Comparison of ENCODE assay signal across 21 cellular contexts in the genomic region with DNA sequence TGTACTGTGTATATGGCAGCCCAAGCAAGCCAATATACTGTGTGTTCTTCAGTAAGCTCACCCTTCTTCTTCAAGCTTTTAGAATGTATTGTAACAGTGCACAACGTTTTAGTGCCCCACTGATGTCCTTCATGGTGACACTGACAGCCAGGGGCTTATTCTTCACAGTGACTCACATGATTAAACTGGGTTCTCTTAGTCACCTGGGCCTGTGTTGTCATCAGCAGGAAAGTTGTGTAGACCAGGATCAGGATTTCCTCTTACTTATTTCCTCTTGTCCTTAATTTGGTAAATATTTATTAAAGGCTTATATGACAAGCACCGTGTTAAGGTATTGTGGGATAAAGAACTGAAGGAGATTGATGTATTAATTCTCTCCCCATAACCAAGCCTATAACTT.
DNase-seq lines count a peak whose midpoint lies in the region; ATAC-seq and TF ChIP-seq lines count a peak whose summit lies in the region.
"Had no signal": no experiment of that assay in that cellular context is flagged by ENCODE, and none has a peak within 500 bp of the region (broad histone marks: within the 10 kb centered on the region; RNA-seq: fewer than 3 reads in every experiment).

No MANE protein-coding gene starts in this region.

- no peaks in the 10 kb centered on the region for H3K79me2 ChIP-seq in GM23248 (ENCODE audit: insufficient read depth)

- intact Hi-C loops in CD14-positive monocyte (cut with micrococcal nuclease) = loop anchor here in 1 of 2 donors (5.0 kb wide), 2 partner anchors 37 to 127 kb away; no protein-coding TSS in a partner anchor
- intact Hi-C loops in sigmoid colon (cut with DNase I) = no loop called here

- WGBS in GM23248 (ENCODE audit: low coverage in 1 of 2, low lambda C conversion rate in 2 of 2, missing lambda C conversion rate in 2 of 2), 2 experiments = 84 to 97% methylated on average over 2 of the region's 2 CpGs
- 56 to 66% methylated on average over 2 of the region's 2 CpGs for WGBS in sigmoid colon, 2 donors

- TF ChIP-seq CTCF in CD14-positive monocyte (IDR thresholded peaks at IDR 0.05) (no peak), endothelial cell (IDR thresholded peaks at IDR 0.05; ENCODE audit: unreplicated experiment) (no peak), nephron progenitor cell (IDR thresholded peaks at IDR 0.05) (no peak), sigmoid colon (IDR thresholded peaks at IDR 0.05) (no peak)

- no peak overlapping the region for H3K4me3 Mint-ChIP-seq in CD14-positive monocyte
- no peak overlapping the region for H3K4me3 Mint-ChIP-seq in endothelial cell (ENCODE audit: unreplicated experiment)
- H3K4me3 Mint-ChIP-seq in nephron progenitor cell = no peak overlapping the region
- H3K4me3 Mint-ChIP-seq: CD8-positive, alpha-beta T cell had no signal

- H3K4me2 ChIP-seq in GM23248 (ENCODE audit: unreplicated experiment) = no peak overlapping the region
- H3K4me2 ChIP-seq: SK-N-SH had no signal

- H3K36me3 Mint-ChIP-seq in CD14-positive monocyte = peaks cover 0 to 4% of the 10 kb centered on the region in 2 donors
- H3K36me3 Mint-ChIP-seq in endothelial cell (ENCODE audit: low read depth, unreplicated experiment) = peaks cover 39% of the 10 kb centered on the region
- peaks cover 56% of the 10 kb centered on the region for H3K36me3 Mint-ChIP-seq in nephron progenitor cell (ENCODE audit: low read depth)
- H3K36me3 Mint-ChIP-seq: CD8-positive, alpha-beta T cell had no signal

- TF ChIP-seq POLR2A in sigmoid colon (IDR thresholded peaks at IDR 0.05) = no peak

- H3K4me1 Mint-ChIP-seq in CD14-positive monocyte (peaks cover 47% of the 10 kb centered on the region), endothelial cell (ENCODE audit: unreplicated experiment) (peaks cover 52% of the 10 kb centered on the region), nephron progenitor cell (peaks cover 43% of the 10 kb centered on the region)

- H3K27me3 ChIP-seq in GM23248 (replicated peaks; ENCODE audit: insufficient read depth) (no peaks in the 10 kb centered on the region), sigmoid colon (no peaks in the 10 kb centered on the region)

- H3K4me3 ChIP-seq in GM23248 (no peak overlapping the region), sigmoid colon (no peak overlapping the region)
- H3K4me3 ChIP-seq: K562 had no signal

- no peak for ATAC-seq in HG02623 (IDR thresholded peaks at IDR 0.05; ENCODE audit: unreplicated experiment)
- ATAC-seq: CD8-positive, alpha-beta T cell; HepG2; Panc1 had no signal

- H3K9me3 Mint-ChIP-seq in CD14-positive monocyte = peaks cover 0 to 2% (median 0%) of the 10 kb centered on the region in 7 donors
- H3K9me3 Mint-ChIP-seq in endothelial cell (ENCODE audit: unreplicated experiment) = no peaks in the 10 kb centered on the region
- H3K9me3 Mint-ChIP-seq in nephron progenitor cell = no peaks in the 10 kb centered on the region
- H3K9me3 Mint-ChIP-seq: CD8-positive, alpha-beta T cell had no signal

- H3K9me2 ChIP-seq in GM23248 (ENCODE audit: insufficient read depth) = no peaks in the 10 kb centered on the region
- H3K9me2 ChIP-seq: SK-N-SH had no signal

- H3K27ac Mint-ChIP-seq in CD14-positive monocyte (peak overlapping the region in 3 of 7 donors; percentile 48 to 75 (median 61)), endothelial cell (ENCODE audit: unreplicated experiment) (peak overlapping the region; percentile 70), nephron progenitor cell (peak overlapping the region; percentile 14)
- H3K27ac Mint-ChIP-seq: CD8-positive, alpha-beta T cell had no signal

- no peak for TF ChIP-seq EP300 in sigmoid colon (IDR thresholded peaks at IDR 0.05)

- H3K9ac ChIP-seq in GM23248 = no peak overlapping the region
- H3K9ac ChIP-seq: SK-N-SH had no signal

- no peaks in the 10 kb centered on the region for H3K9me3 ChIP-seq in GM23248 (ENCODE audit: low read depth)
- no peaks in the 10 kb centered on the region for H3K9me3 ChIP-seq in sigmoid colon
- H3K9me3 ChIP-seq: SK-N-SH had no signal

- H3K4me1 ChIP-seq in GM23248 (ENCODE audit: insufficient read depth) (no peaks in the 10 kb centered on the region), sigmoid colon (peaks cover 0 to 48% (median 43%) of the 10 kb centered on the region in 4 donors)

- H3K36me3 ChIP-seq in GM23248 (ENCODE audit: low read depth) = no peaks in the 10 kb centered on the region
- H3K36me3 ChIP-seq in sigmoid colon = no peaks in the 10 kb centered on the region

- no peak overlapping the region for H3K27ac ChIP-seq in GM23248
- H3K27ac ChIP-seq in sigmoid colon = no peak overlapping the region

- H2AFZ ChIP-seq in GM23248 = no peak overlapping the region

- H4K20me1 ChIP-seq in GM23248 (ENCODE audit: insufficient read depth) = no peaks in the 10 kb centered on the region

- in situ Hi-C loops in GM23248 (cut with MboI) = no loop called here

- H3K27me3 Mint-ChIP-seq in CD14-positive monocyte (ENCODE audit: low read depth in 3 of 3) (peaks cover 0 to 1% (median 1%) of the 10 kb centered on the region in 3 donors), endothelial cell (ENCODE audit: unreplicated experiment) (peaks cover 12% of the 10 kb centered on the region), nephron progenitor cell (ENCODE audit: low read depth, poor library complexity) (no peaks in the 10 kb centered on the region)

- no peaks in the 10 kb centered on the region for H3F3A ChIP-seq in GM23248 (ENCODE audit: insufficient read depth)

- DNase-seq in CD14-positive monocyte (ENCODE audit: low spot score) (peak; percentile 66), GM23248 (peak; percentile 22), endothelial cell (ENCODE audit: low spot score) (no peak), nephron progenitor cell (no peak), sigmoid colon (no peak), NCI-H1694 treated with DMSO at 0.1 percent for 48 hours (lab: John Stamatoyannopoulos, UW) (no peak)
- DNase-seq: CD8-positive, alpha-beta T cell; GF-D8; MM.1S; NCI-H1092; NCI-H1436; NCI-H1930; NCI-H226; NCI-H510A treated with DMSO at 0.1 percent for 48 hours; NCI-H748 treated with DMSO at 0.1 percent for 48 hours; SIG-M5; SK-N-SH had no signal

Comparison
In these comparisons a context has a peak if more than half of its experiments do, and no peak if none do; other contexts are left out.
1. DNase-seq: peak in CD14-positive monocyte (single experiment) and GM23248 (single experiment); none in endothelial cell (single experiment), nephron progenitor cell (single experiment), sigmoid colon (single experiment) and NCI-H1694 treated with DMSO at 0.1 percent for 48 hours (single experiment).